In genomic region chr6:47970826-47971225, GRCh38 we compare ENCODE assay signal across 9 cellular contexts.
"Had no signal": no experiment of that assay in that cellular context is flagged by ENCODE, and none has a peak within 500 bp of the region (broad histone marks: within the 10 kb centered on the region; RNA-seq: fewer than 3 reads in every experiment).

No MANE protein-coding gene starts in this region.

- H3K4me3 ChIP-seq: HAP-1, K562 had no signal

- H3K27ac ChIP-seq: HL-60 had no signal

- H3K36me3 ChIP-seq: HAP-1 had no signal

- H3K9me3 ChIP-seq: HAP-1 had no signal

- ATAC-seq: HCT116, HepG2, K562 had no signal

- H3K4me1 ChIP-seq: HAP-1 had no signal

- DNase-seq: GOT3, H7, IMR-90, KG1 had no signal
